In genomic region chrX:49270249-49270921, GRCh38 we compare ENCODE assay signal across 9 cellular contexts. TPM values are rescaled to one million over a fixed set of nuclear protein-coding genes. Genes with fewer than 3 reads are reported as not detected.
DNase-seq lines count a peak whose midpoint lies in the region; ATAC-seq and TF ChIP-seq lines count a peak whose summit lies in the region.
"Had no signal": no experiment of that assay in that cellular context is flagged by ENCODE, and none has a peak within 500 bp of the region (broad histone marks: within the 10 kb centered on the region; RNA-seq: fewer than 3 reads in every experiment).

No MANE protein-coding gene starts in this region.

- WGBS in heart right ventricle, 2 donors = 41 to 79% methylated on average over 28 to 60 of the region's 66 CpGs

- peak overlapping the region; percentile 44 to 79 (median 72) for H3K4me3 ChIP-seq in heart right ventricle
- H3K4me3 ChIP-seq in mucosa of stomach (ENCODE audit: low read length) = no peak overlapping the region

- peaks cover 0 to 5% (median 0%) of the 10 kb centered on the region in 7 donors for H3K27me3 ChIP-seq in heart right ventricle
- H3K27me3 ChIP-seq in mucosa of stomach (ENCODE audit: control insufficient read depth, insufficient read depth, low read length) = no peaks in the 10 kb centered on the region

- H3K36me3 ChIP-seq in heart right ventricle (no peaks in the 10 kb centered on the region), mucosa of stomach (ENCODE audit: control insufficient read depth, insufficient read depth, low read length) (no peaks in the 10 kb centered on the region)

- DNase-seq in heart right ventricle (peak in 1 of 2 donors; percentile 11), cardiac septum (ENCODE audit: low spot score) (no peak), caudate nucleus (lab: John Stamatoyannopoulos, UW) (peak in 1 of 61 donors; percentile 4), NCI-H146 (lab: John Stamatoyannopoulos, UW) (no peak), 8988T (no peak)

- intact Hi-C loops in heart right ventricle (cut with DNase I) (loop anchor here in 2 of 10 donors (10.0 kb wide), 1 partner anchor 76 kb away; no protein-coding TSS in a partner anchor), cardiac septum (cut with DNase I) (loop anchor here (5.0 kb wide), 1 partner anchor 33 kb away; the partner anchor contains the start of gene CCDC22)

- H3K4me1 ChIP-seq in heart right ventricle = peaks cover 0 to 41% (median 23%) of the 10 kb centered on the region in 9 donors
- peaks cover 22% of the 10 kb centered on the region for H3K4me1 ChIP-seq in mucosa of stomach (ENCODE audit: control insufficient read depth, insufficient read depth, low read length)

- H3K27ac ChIP-seq in heart right ventricle = peak overlapping the region; percentile 85 to 96 (median 91)
- H3K27ac ChIP-seq in caudate nucleus (ENCODE audit: low read depth, low read length) = peak overlapping the region; percentile 73

- ATAC-seq in heart right ventricle (no peak), HG03159 (IDR thresholded peaks at IDR 0.05; ENCODE audit: unreplicated experiment) (no peak), GM21576 (IDR thresholded peaks at IDR 0.05; ENCODE audit: unreplicated experiment) (no peak)

- H3K9ac ChIP-seq in mucosa of stomach (ENCODE audit: low read length) = peak overlapping the region; percentile 76

- TF ChIP-seq CTCF in heart right ventricle (IDR thresholded peaks at IDR 0.05) = no peak

- H3K9me3 ChIP-seq in heart right ventricle = no peaks in the 10 kb centered on the region
- H3K9me3 ChIP-seq in mucosa of stomach (ENCODE audit: control insufficient read depth, low read length) = no peaks in the 10 kb centered on the region

RNA-seq across cellular contexts. Expression of gene PPP1R3F, which starts 0.8 kb away (rescaled TPM):
- total RNA-seq in heart right ventricle (10 to 100 TPM; 16.1 to 26.0 (median 19.8) TPM), cardiac septum (23.4 TPM)
- polyA plus RNA-seq in heart right ventricle = 10 to 100 TPM; 10.8 to 23.1 TPM

RNA-seq across cellular contexts. Expression of gene FOXP3, which starts 5.9 kb away (rescaled TPM):
- total RNA-seq in heart right ventricle (1 to 10 TPM in 1 of 10 donors, not detected in 9; 1.2 TPM), cardiac septum (0.11 TPM)
- polyA plus RNA-seq in heart right ventricle = under 1 TPM in 1 of 2 donors, not detected in 1; 0.04 TPM

RNA-seq across cellular contexts. Expression of gene GAGE10, which starts 33.1 kb away (rescaled TPM):
- not detected for total RNA-seq in heart right ventricle
- polyA plus RNA-seq in heart right ventricle = not detected
- not detected for total RNA-seq in cardiac septum
- total RNA-seq: T-helper 2 cell treated with Interferon-gamma antibody and Interleukin-4, amounts not matched to agents 100 ng/mL and 5 ng/mL, for 36 hours had no signal

RNA-seq across cellular contexts. Expression of gene CCDC22, which starts 35.1 kb away (rescaled TPM):
- 10 to 100 TPM in 9 of 10 donors, 1 to 10 TPM in 1; 9.5 to 12.6 (median 11.0) TPM for total RNA-seq in heart right ventricle
- 10 to 100 TPM in 1 of 2 donors, 1 to 10 TPM in 1; 6.4 to 14.4 TPM for polyA plus RNA-seq in heart right ventricle
- total RNA-seq in cardiac septum = 10.6 TPM

RNA-seq across cellular contexts. Expression of gene CACNA1F, which starts 37.2 kb away (rescaled TPM):
- under 1 TPM in 6 of 10 donors, not detected in 4; 0.05 to 0.42 (median 0.15) TPM for total RNA-seq in heart right ventricle
- polyA plus RNA-seq in heart right ventricle = under 1 TPM; 0.03 to 0.07 TPM
- 0.08 TPM for total RNA-seq in cardiac septum
